ENCODE assay signal across 19 cellular contexts in genomic region chr11:104385884-104386283, GRCh38.
"Had no signal": no experiment of that assay in that cellular context is flagged by ENCODE, and none has a peak within 500 bp of the region (broad histone marks: within the 10 kb centered on the region; RNA-seq: fewer than 3 reads in every experiment).

No MANE protein-coding gene starts in this region.

- H3K27me3 ChIP-seq: MG63, SJCRH30 had no signal

- ATAC-seq: Panc1, Right ventricle myocardium inferior had no signal

- H3K9me3 ChIP-seq: MG63, SJCRH30 had no signal

- H3K27ac ChIP-seq: SJCRH30 had no signal

- H3K4me1 ChIP-seq: SJCRH30 had no signal

- H3K4me3 ChIP-seq: MG63, SJCRH30 had no signal

- DNase-seq: Karpas-422, KG1, MG63, NCI-H1092, NCI-H1105 treated with DMSO at 0.1 percent for 48 hours, NCI-H1417 treated with DMSO at 0.1 percent for 48 hours, NCI-H146, NCI-H1694 treated with DMSO at 0.1 percent for 48 hours, NCI-H1930, NCI-H2081, NCI-H2107, NCI-H2227 treated with DMSO at 0.1 percent for 48 hours, NCI-H524, NCI-H526 treated with DMSO at 0.1 percent for 48 hours, NCI-H748 treated with DMSO at 0.1 percent for 48 hours, SHP77 treated with DMSO at 0.1 percent for 48 hours, SJCRH30 had no signal

- H3K36me3 ChIP-seq: MG63, SJCRH30 had no signal
